Comparison of ENCODE assay signal across 20 cellular contexts in genomic region chr7:8379264-8379663, GRCh38. TPM values are rescaled to one million over a fixed set of nuclear protein-coding genes. Genes with fewer than 3 reads are reported as not detected.
DNase-seq lines count a peak whose midpoint lies in the region; FAIRE-seq and TF ChIP-seq lines count a peak whose summit lies in the region.
"Had no signal": no experiment of that assay in that cellular context is flagged by ENCODE, and none has a peak within 500 bp of the region (broad histone marks: within the 10 kb centered on the region; RNA-seq: fewer than 3 reads in every experiment).

No MANE protein-coding gene starts in this region.

- H3K27ac ChIP-seq in temporal lobe (ENCODE audit: low read depth, low read length) (peak overlapping the region; percentile 73), H9 (ENCODE audit: insufficient read length, low read depth, low read length) (no peak overlapping the region), kidney (ENCODE audit: low read depth in 2 of 2, low read length in 2 of 2) (no peak overlapping the region)
- H3K27ac ChIP-seq: 22Rv1, left lung, SJCRH30 had no signal

- TF ChIP-seq CTCF in H9 (conservative IDR thresholded peaks at IDR 0.05) (no peak), kidney (IDR thresholded peaks at IDR 0.05; ENCODE audit: borderline replicate concordance, extremely low read depth, insufficient read depth) (no peak)

- H2BK5ac ChIP-seq in H9 (ENCODE audit: insufficient read length, low read length), result no peak overlapping the region

- no peak overlapping the region for H4K5ac ChIP-seq in H9 (ENCODE audit: insufficient read length, low read depth, low read length)

- no peak overlapping the region for H2AFZ ChIP-seq in H9 (ENCODE audit: low read length)

- H3K4me3 Mint-ChIP-seq in H9, result no peak overlapping the region
- H3K4me3 Mint-ChIP-seq: CD8-positive, alpha-beta T cell; natural killer cell had no signal

- no peak overlapping the region for H3K23ac ChIP-seq in H9 (ENCODE audit: insufficient read length, low read depth, low read length)

- H3K4me3 ChIP-seq in kidney (ENCODE audit: low read length in 2 of 2), result no peak overlapping the region
- H3K4me3 ChIP-seq: left lung, SJCRH30 had no signal

- H3K9ac ChIP-seq in H9 (ENCODE audit: extremely low read depth, insufficient read length, low read length) (no peak overlapping the region), kidney (ENCODE audit: low read length in 2 of 2) (no peak overlapping the region)

- no peaks in the 10 kb centered on the region for H3K4me1 Mint-ChIP-seq in H9
- H3K4me1 Mint-ChIP-seq: natural killer cell had no signal

- intact Hi-C loops in head of caudate nucleus (cut with DNase I), result no loop called here
- intact Hi-C loops in kidney (cut with DNase I), result no loop called here

- no peak overlapping the region for H3K56ac ChIP-seq in H9 (ENCODE audit: insufficient read length, low read depth, low read length)

- no peak overlapping the region for H3K27ac Mint-ChIP-seq in H9
- H3K27ac Mint-ChIP-seq: CD8-positive, alpha-beta T cell; natural killer cell had no signal

- H3K9me3 ChIP-seq in H9 (ENCODE audit: control insufficient read depth, low read depth, low read length) (no peaks in the 10 kb centered on the region), kidney (ENCODE audit: control insufficient read depth in 1 of 2, low read length in 2 of 2) (no peaks in the 10 kb centered on the region)
- H3K9me3 ChIP-seq: left lung, SJCRH30 had no signal

- no peaks in the 10 kb centered on the region for H4K20me1 ChIP-seq in H9 (ENCODE audit: control insufficient read depth, insufficient read depth, insufficient read length)

- no peak for FAIRE-seq in kidney (lab: Jason Lieb, UNC)

- H3K27me3 ChIP-seq in H9 (ENCODE audit: insufficient read depth, low read length), result no peaks in the 10 kb centered on the region
- H3K27me3 ChIP-seq: left lung, SJCRH30 had no signal

- H3T11ph ChIP-seq in H9 (ENCODE audit: low read length), result no peak overlapping the region

- H3K23me2 ChIP-seq in H9 (ENCODE audit: insufficient read length, low read depth, low read length, poor library complexity, severe bottlenecking), result no peaks in the 10 kb centered on the region

- H2AK5ac ChIP-seq in H9 (ENCODE audit: insufficient read length, low read length), result no peak overlapping the region

- H2BK15ac ChIP-seq in H9 (ENCODE audit: low read depth, low read length), result no peak overlapping the region

- H3K36me3 ChIP-seq in kidney (ENCODE audit: control insufficient read depth in 1 of 2, insufficient read depth in 2 of 2, low read length in 2 of 2), result no peaks in the 10 kb centered on the region
- H3K36me3 ChIP-seq: left lung, SJCRH30 had no signal

- H3K4ac ChIP-seq in H9 (ENCODE audit: low read depth, low read length), result no peak overlapping the region

- H3K79me2 ChIP-seq in H9 (ENCODE audit: insufficient read depth, low read length), result no peaks in the 10 kb centered on the region

- no peak overlapping the region for H2BK12ac ChIP-seq in H9 (ENCODE audit: insufficient read length, low read depth, low read length)

- no peak overlapping the region for H4K8ac ChIP-seq in H9 (replicated peaks; ENCODE audit: insufficient read length, low read depth, low read length)

- no peaks in the 10 kb centered on the region for H3K79me1 ChIP-seq in H9 (ENCODE audit: insufficient read depth, low read depth, low read length, poor library complexity, severe bottlenecking)

- no peak overlapping the region for H2BK120ac ChIP-seq in H9 (ENCODE audit: low read depth, low read length, poor library complexity, severe bottlenecking)

- DNase-seq in NCI-H524 (lab: John Stamatoyannopoulos, UW), result peak; percentile 2 to 52
- no peak for DNase-seq in NCI-H524 treated with DMSO at 0.1 percent for 48 hours (lab: John Stamatoyannopoulos, UW)
- peak; percentile 99 for DNase-seq in NCI-H345 (lab: John Stamatoyannopoulos, UW)
- DNase-seq in head of caudate nucleus, result peak in 41 of 42 donors; percentile 9 to 81 (median 58)
- no peak for DNase-seq in stimulated activated CD4-positive, alpha-beta T cell treated with anti-CD3 and anti-CD28 coated beads, Interleukin-4, amount 100 ng/mL, for 24 hours
- DNase-seq in H9, result no peak
- DNase-seq in kidney, result no peak
- DNase-seq: activated naive CD4-positive, alpha-beta T cell treated with Interleukin-2 at 50 U/mL for 16 hours; CD8-positive, alpha-beta T cell; Kasumi-1; left lung; natural killer cell; NK-92 treated with Interleukin-12 subunit alpha and Interleukin-12 subunit beta, amount 100 ng/mL, for 24 hours; SJCRH30 had no signal

- H4K91ac ChIP-seq in H9 (ENCODE audit: insufficient read length, low read depth, low read length), result no peak overlapping the region

- WGBS in H9 (ENCODE audit: extremely low coverage, insufficient read length, low lambda C conversion rate), result no CpG with 5 or more reads among the region's 6 CpGs

- H3K4me2 ChIP-seq in H9 (ENCODE audit: insufficient read depth, insufficient read length, low read length), result no peak overlapping the region

- H3K4me1 ChIP-seq in H9 (ENCODE audit: insufficient read depth, low read length) (peaks cover 4% of the 10 kb centered on the region; the same call in 1 of the 2 replicates), kidney (ENCODE audit: control insufficient read depth in 1 of 2, insufficient read depth in 1 of 2, low read depth in 1 of 2, low read length in 2 of 2) (no peaks in the 10 kb centered on the region)
- H3K4me1 ChIP-seq: left lung, SJCRH30 had no signal

- H2BK20ac ChIP-seq in H9 (ENCODE audit: low read depth, low read length, poor library complexity, severe bottlenecking), result no peak overlapping the region

- no peak overlapping the region for H3K14ac ChIP-seq in H9 (ENCODE audit: insufficient read depth, low read length)

- H3K18ac ChIP-seq in H9 (ENCODE audit: insufficient read length, low read depth, low read length), result no peak overlapping the region

- H3K9me3 Mint-ChIP-seq in H9, result peaks cover 11 to 14% of the 10 kb centered on the region in 2 experiments
- H3K9me3 Mint-ChIP-seq: CD8-positive, alpha-beta T cell had no signal

- H3K36me3 Mint-ChIP-seq in H9 (ENCODE audit: insufficient read depth in 1 of 3, low read depth in 3 of 3), result peaks cover 8 to 15% (median 11%) of the 10 kb centered on the region in 3 experiments
- H3K36me3 Mint-ChIP-seq: CD8-positive, alpha-beta T cell had no signal

- H3K27me3 Mint-ChIP-seq in H9 (ENCODE audit: low read depth), result no peaks in the 10 kb centered on the region

RNA-seq across cellular contexts. Expression of gene NXPH1, which starts 54.1 kb away (rescaled TPM):
- total RNA-seq in temporal lobe (34.9 TPM), H9 (2021) (0.11 and 0.15 TPM in 2 replicates), kidney (not detected)
- not detected for polyA plus RNA-seq in kidney (ENCODE audit: insufficient read depth, low read depth, low replicate concordance)
- total RNA-seq: activated CD8-positive, alpha-beta memory T cell treated with anti-CD3 and anti-CD28 coated beads for 36 hours; cardiac septum; CD8-positive, alpha-beta T cell; left lung; natural killer cell; SJCRH30; skeletal muscle tissue; subcutaneous adipose tissue had no signal

Comparison
In these comparisons a context has a peak if more than half of its experiments do, and no peak if none do; other contexts are left out.
1. DNase-seq: peak in NCI-H524 (2 of 2), NCI-H345 (single experiment) and head of caudate nucleus (41 of 42); none in NCI-H524 treated with DMSO at 0.1 percent for 48 hours (single experiment), stimulated activated CD4-positive, alpha-beta T cell treated with anti-CD3 and anti-CD28 coated beads, Interleukin-4, amount 100 ng/mL, for 24 hours (single experiment), H9 (single experiment) and kidney (single experiment).
2. RNA of gene NXPH1, which starts 54.1 kb away (total RNA-seq): 34.9 TPM in temporal lobe (single experiment); 0.11 to 0.15 TPM in H9 and not detected in kidney (single experiment); every median in the first group is over 10 times any median in the second.